14 cellular contexts compared by ENCODE assay signal in the genomic region with DNA sequence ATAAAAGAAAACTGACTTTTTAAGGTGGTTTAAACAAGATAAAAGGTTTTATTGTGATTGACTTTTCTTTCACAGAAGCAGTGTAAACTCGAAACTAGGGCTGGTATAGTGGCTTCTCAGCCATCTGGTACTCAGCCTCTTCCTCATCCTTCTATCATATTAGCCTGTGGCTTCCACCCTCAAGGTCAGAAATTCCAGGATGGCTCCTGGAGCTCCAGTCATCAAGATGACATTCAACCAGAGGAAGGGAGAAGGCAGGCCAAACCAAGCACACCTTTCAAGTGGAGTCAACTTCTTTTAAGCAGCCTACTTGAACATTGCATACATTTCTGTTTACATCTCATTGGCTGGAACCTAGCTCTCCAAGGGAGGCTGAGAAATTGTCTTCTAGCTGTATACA. TPM values are rescaled to one million over a fixed set of nuclear protein-coding genes. Genes with fewer than 3 reads are reported as not detected.
DNase-seq lines count a peak whose midpoint lies in the region; ATAC-seq and TF ChIP-seq lines count a peak whose summit lies in the region.
"Had no signal": no experiment of that assay in that cellular context is flagged by ENCODE, and none has a peak within 500 bp of the region (broad histone marks: within the 10 kb centered on the region; RNA-seq: fewer than 3 reads in every experiment).

No MANE protein-coding gene starts in this region.

- H3K4me1 Mint-ChIP-seq in activated CD4-positive, alpha-beta T cell treated with anti-CD3 and anti-CD28 coated beads, Interleukin-2, amount 10 ng/mL, durations not matched to agents 7 days and 5 days = peaks cover 58% of the 10 kb centered on the region
- peaks cover 45% of the 10 kb centered on the region for H3K4me1 Mint-ChIP-seq in activated T-helper 2 cell treated with anti-CD3 and anti-CD28 coated beads, Interferon-gamma antibody, Interleukin-2, Interleukin-4, amounts not matched to agents 10 μg/mL and 5 μg/mL and 100 μg/mL, durations not matched to agents 14 hours and 24 hours and 36 hours (ENCODE audit: low read depth)

- no peaks in the 10 kb centered on the region for H3K27me3 ChIP-seq in muscle layer of colon (ENCODE audit: control insufficient read depth in 1 of 2, insufficient read depth in 2 of 2, low read length in 2 of 2)
- no peaks in the 10 kb centered on the region for H3K27me3 ChIP-seq in testis
- H3K27me3 ChIP-seq: upper lobe of right lung had no signal

- peak overlapping the region; percentile 11 for H3K4me3 Mint-ChIP-seq in activated CD4-positive, alpha-beta T cell treated with anti-CD3 and anti-CD28 coated beads, Interleukin-2, amount 10 ng/mL, durations not matched to agents 7 days and 5 days
- no peak overlapping the region for H3K4me3 Mint-ChIP-seq in activated T-helper 2 cell treated with anti-CD3 and anti-CD28 coated beads, Interferon-gamma antibody, Interleukin-2, Interleukin-4, amounts not matched to agents 10 μg/mL and 5 μg/mL and 100 μg/mL, durations not matched to agents 14 hours and 24 hours and 36 hours (ENCODE audit: low read depth)

- no peaks in the 10 kb centered on the region for H3K27me3 Mint-ChIP-seq in activated CD4-positive, alpha-beta T cell treated with anti-CD3 and anti-CD28 coated beads, Interleukin-2, amount 10 ng/mL, durations not matched to agents 7 days and 5 days
- H3K27me3 Mint-ChIP-seq in activated T-helper 2 cell treated with anti-CD3 and anti-CD28 coated beads, Interferon-gamma antibody, Interleukin-2, Interleukin-4, amounts not matched to agents 10 μg/mL and 5 μg/mL and 100 μg/mL, durations not matched to agents 14 hours and 24 hours and 36 hours (ENCODE audit: low read depth) = no peaks in the 10 kb centered on the region
- H3K27me3 Mint-ChIP-seq: activated naive CD4-positive, alpha-beta T cell treated with anti-CD3 and anti-CD28 coated beads, Interleukin-2, amount 50 U/mL, for 24 hours had no signal

- H3K9me3 Mint-ChIP-seq in activated CD4-positive, alpha-beta T cell treated with anti-CD3 and anti-CD28 coated beads, Interleukin-2, amount 10 ng/mL, durations not matched to agents 7 days and 5 days = peaks cover under 1% of the 10 kb centered on the region
- H3K9me3 Mint-ChIP-seq in activated T-helper 2 cell treated with anti-CD3 and anti-CD28 coated beads, Interferon-gamma antibody, Interleukin-2, Interleukin-4, amounts not matched to agents 10 μg/mL and 5 μg/mL and 100 μg/mL, durations not matched to agents 14 hours and 24 hours and 36 hours = no peaks in the 10 kb centered on the region
- H3K9me3 Mint-ChIP-seq: activated naive CD4-positive, alpha-beta T cell treated with anti-CD3 and anti-CD28 coated beads, Interleukin-2, amount 50 U/mL, for 24 hours had no signal

- H3K4me3 ChIP-seq in muscle layer of colon (ENCODE audit: low read depth in 1 of 2, low read length in 2 of 2) (no peak overlapping the region), testis (no peak overlapping the region)

- no peak for DNase-seq in activated CD4-positive, alpha-beta T cell treated with anti-CD3 and anti-CD28 coated beads, Interleukin-2, amount 10 ng/mL, durations not matched to agents 7 days and 5 days
- DNase-seq in activated CD4-positive, alpha-beta T cell treated with anti-CD3 and anti-CD28 coated beads, Interleukin-2, amount 50 U/mL, for 4 hours = no peak
- DNase-seq in activated T-helper 2 cell treated with anti-CD3 and anti-CD28 coated beads, Interferon-gamma antibody, Interleukin-2, Interleukin-4, amounts not matched to agents 10 μg/mL and 5 μg/mL and 100 μg/mL, durations not matched to agents 14 hours and 24 hours and 36 hours (ENCODE audit: low spot score) = no peak
- DNase-seq in testis (no peak), retina (no peak), NOMO-1 treated with DMSO at 0.1 percent for 48 hours (lab: John Stamatoyannopoulos, UW; ENCODE audit: unreplicated experiment) (no peak)
- DNase-seq in stimulated activated naive CD8-positive, alpha-beta T cell treated with anti-CD3 and anti-CD28 coated beads, Interleukin-15, Interleukin-2, amounts not matched to agents 100 U/mL and 50 U/mL, for 24 hours = no peak
- DNase-seq: effector CD8-positive, alpha-beta T cell; NCI-H187 treated with DMSO at 0.1 percent for 48 hours; SHP77; stimulated activated CD4-positive, alpha-beta T cell treated with anti-CD3 and anti-CD28 coated beads, Interleukin-4, amount 100 ng/mL, for 4 hours; upper lobe of right lung had no signal

- H3K27ac Mint-ChIP-seq in activated CD4-positive, alpha-beta T cell treated with anti-CD3 and anti-CD28 coated beads, Interleukin-2, amount 10 ng/mL, durations not matched to agents 7 days and 5 days = peak overlapping the region; percentile 97
- peak overlapping the region; percentile 54 for H3K27ac Mint-ChIP-seq in activated T-helper 2 cell treated with anti-CD3 and anti-CD28 coated beads, Interferon-gamma antibody, Interleukin-2, Interleukin-4, amounts not matched to agents 10 μg/mL and 5 μg/mL and 100 μg/mL, durations not matched to agents 14 hours and 24 hours and 36 hours
- H3K27ac Mint-ChIP-seq: activated naive CD4-positive, alpha-beta T cell treated with anti-CD3 and anti-CD28 coated beads, Interleukin-2, amount 50 U/mL, for 24 hours had no signal

- no peak for ATAC-seq in stimulated activated naive CD8-positive, alpha-beta T cell treated with anti-CD3 and anti-CD28 coated beads, Interleukin-15, Interleukin-2, amounts not matched to agents 100 U/mL and 50 U/mL, for 24 hours

- intact Hi-C loops in activated T-helper 2 cell treated with anti-CD3 and anti-CD28 coated beads, Interferon-gamma antibody, Interleukin-2, Interleukin-4, amounts not matched to agents 10 μg/mL and 5 μg/mL and 100 μg/mL, durations not matched to agents 14 hours and 24 hours and 36 hours (cut with micrococcal nuclease) = loop anchor here (1.0 to 5.0 kb wide), 2 partner anchors 8 to 1056 kb away; partner anchors contain the start of gene MEX3B
- intact Hi-C loops in testis (cut with DNase I; ENCODE audit: low total_unique reads) = no loop called here

- H3K36me3 ChIP-seq in muscle layer of colon (ENCODE audit: insufficient read depth, low read length) (no peaks in the 10 kb centered on the region), testis (ENCODE audit: low read depth, missing control alignments) (no peaks in the 10 kb centered on the region)
- H3K36me3 ChIP-seq: upper lobe of right lung had no signal

- H3K36me3 Mint-ChIP-seq in activated CD4-positive, alpha-beta T cell treated with anti-CD3 and anti-CD28 coated beads, Interleukin-2, amount 10 ng/mL, durations not matched to agents 7 days and 5 days (ENCODE audit: low read depth) = peaks cover 23% of the 10 kb centered on the region
- H3K36me3 Mint-ChIP-seq in activated T-helper 2 cell treated with anti-CD3 and anti-CD28 coated beads, Interferon-gamma antibody, Interleukin-2, Interleukin-4, amounts not matched to agents 10 μg/mL and 5 μg/mL and 100 μg/mL, durations not matched to agents 14 hours and 24 hours and 36 hours (ENCODE audit: low read depth) = peaks cover 22% of the 10 kb centered on the region

- TF ChIP-seq CTCF in testis (IDR thresholded peaks at IDR 0.05) = no peak

- H3K9me3 ChIP-seq in muscle layer of colon (ENCODE audit: low read length) = no peaks in the 10 kb centered on the region
- no peaks in the 10 kb centered on the region for H3K9me3 ChIP-seq in testis
- H3K9me3 ChIP-seq: upper lobe of right lung had no signal

- no peak for TF ChIP-seq POLR2A in testis (IDR thresholded peaks at IDR 0.05)

- POLR2A ChIA-PET in activated CD4-positive, alpha-beta T cell treated with anti-CD3 and anti-CD28 coated beads, Interleukin-2, amount 10 ng/mL, durations not matched to agents 7 days and 5 days (lab: Charles Lee) = no interaction called here

- H3K9ac ChIP-seq in muscle layer of colon (ENCODE audit: low read length) = no peak overlapping the region

- 57 to 86% methylated on average over 1 of the region's 1 CpG for WGBS in testis, 2 donors

- peak overlapping the region; percentile 93 for H3K27ac ChIP-seq in muscle layer of colon (ENCODE audit: low read depth, low read length)
- H3K27ac ChIP-seq in testis = peak overlapping the region; percentile 53 to 97

- peaks cover 34% of the 10 kb centered on the region for H3K4me1 ChIP-seq in muscle layer of colon (ENCODE audit: insufficient read depth, low read length)
- H3K4me1 ChIP-seq in testis = peaks cover 10% of the 10 kb centered on the region

- CTCF ChIA-PET in activated CD4-positive, alpha-beta T cell treated with anti-CD3 and anti-CD28 coated beads, Interleukin-2, amount 10 ng/mL, durations not matched to agents 7 days and 5 days (lab: Charles Lee) = interaction anchor here (0.7 to 1.7 kb wide), 6 partner anchors 13 to 275 kb away, joined by 3 to 11 read pairs (median 4); no protein-coding TSS in a partner anchor

RNA-seq across cellular contexts. Expression of gene MESD, which starts 1.3 kb away (rescaled TPM):
- total RNA-seq in activated CD4-positive, alpha-beta T cell treated with anti-CD3 and anti-CD28 coated beads, Interleukin-2, amount 10 ng/mL, durations not matched to agents 7 days and 5 days = 10 to 100 TPM; 34.0 to 34.3 TPM
- 27.0 and 28.6 TPM in 2 replicates for total RNA-seq in activated T-helper 2 cell treated with anti-CD3 and anti-CD28 coated beads, Interferon-gamma antibody, Interleukin-2, Interleukin-4, amounts not matched to agents 10 μg/mL and 5 μg/mL and 100 μg/mL, durations not matched to agents 14 hours and 24 hours and 36 hours
- total RNA-seq in testis = 10 to 100 TPM; 38.5 to 39.8 TPM
- polyA plus RNA-seq in testis (ENCODE audit: insufficient read depth, low read depth, low replicate concordance) = 26.0 TPM

RNA-seq across cellular contexts. Expression of gene TLNRD1, which starts 9.8 kb away (rescaled TPM):
- 10 to 100 TPM; 28.6 to 34.2 TPM for total RNA-seq in activated CD4-positive, alpha-beta T cell treated with anti-CD3 and anti-CD28 coated beads, Interleukin-2, amount 10 ng/mL, durations not matched to agents 7 days and 5 days
- 18.5 and 19.1 TPM in 2 replicates for total RNA-seq in activated T-helper 2 cell treated with anti-CD3 and anti-CD28 coated beads, Interferon-gamma antibody, Interleukin-2, Interleukin-4, amounts not matched to agents 10 μg/mL and 5 μg/mL and 100 μg/mL, durations not matched to agents 14 hours and 24 hours and 36 hours
- total RNA-seq in testis = 10 to 100 TPM; 11.5 to 14.9 TPM
- 2.6 TPM for polyA plus RNA-seq in testis (ENCODE audit: insufficient read depth, low read depth, low replicate concordance)
